In genomic region chr3:49277357-49277723, GRCh38 we compare ENCODE assay signal across 8 cellular contexts. TPM values are rescaled to one million over a fixed set of nuclear protein-coding genes. Genes with fewer than 3 reads are reported as not detected.
A peak's percentile ranks its signal among the peaks of the same experiment; 100 is the strongest.
DNase-seq lines count a peak whose midpoint lies in the region; ATAC-seq, FAIRE-seq and TF ChIP-seq lines count a peak whose summit lies in the region.

No MANE protein-coding gene starts in this region.

- peak overlapping the region; percentile 57 to 68 for H3K9ac ChIP-seq in duodenal mucosa (ENCODE audit: low read depth in 1 of 2, low read length in 2 of 2)
- peak overlapping the region; percentile 55 for H3K9ac ChIP-seq in muscle layer of colon (ENCODE audit: low read length)

- H3K27me3 ChIP-seq in A673 (replicated peaks; ENCODE audit: insufficient read depth, low read depth, low read length, poor library complexity) (no peaks in the 10 kb centered on the region), duodenal mucosa (ENCODE audit: control insufficient read depth in 1 of 2, insufficient read depth in 2 of 2, low read length in 2 of 2) (no peaks in the 10 kb centered on the region), muscle layer of colon (ENCODE audit: control insufficient read depth in 1 of 2, insufficient read depth in 2 of 2, low read length in 2 of 2) (no peaks in the 10 kb centered on the region)

- FAIRE-seq in D721Med (lab: Jason Lieb, UNC), result no peak

- no peaks in the 10 kb centered on the region for H3K9me3 ChIP-seq in A673 (ENCODE audit: low read depth, low read length, poor library complexity, severe bottlenecking)
- no peaks in the 10 kb centered on the region for H3K9me3 ChIP-seq in duodenal mucosa (ENCODE audit: control insufficient read depth in 1 of 2, low read length in 2 of 2)
- no peaks in the 10 kb centered on the region for H3K9me3 ChIP-seq in muscle layer of colon (ENCODE audit: low read length)

- H3K27ac ChIP-seq in A673 (ENCODE audit: low read depth, low read length, poor library complexity, severe bottlenecking) (peak overlapping the region; percentile 68), duodenal mucosa (ENCODE audit: low read depth, low read length) (peak overlapping the region; percentile 81), muscle layer of colon (ENCODE audit: low read depth, low read length) (peak overlapping the region; percentile 79)

- in situ Hi-C loops in KBM-7 (cut with MboI; ENCODE audit: low pct_unique_long_range_greater_than_20kb, low sequenced_read_pairs), result no loop called here

- H3K4me3 ChIP-seq in A673 (ENCODE audit: low read depth, low read length, poor library complexity, severe bottlenecking) (peak overlapping the region; percentile 49), LNCaP clone FGC (ENCODE audit: low read depth, low read length) (peak overlapping the region; percentile 58), duodenal mucosa (ENCODE audit: low read depth in 1 of 2, low read length in 2 of 2) (peak overlapping the region; percentile 75 to 80), muscle layer of colon (ENCODE audit: low read depth in 1 of 2, low read length in 2 of 2) (peak overlapping the region; percentile 20 to 65)

- H3K36me3 ChIP-seq in A673 (ENCODE audit: insufficient read depth, low read length, poor library complexity, severe bottlenecking) (no peaks in the 10 kb centered on the region), duodenal mucosa (ENCODE audit: control insufficient read depth in 1 of 2, insufficient read depth in 2 of 2, low read length in 2 of 2) (peaks cover 12 to 17% of the 10 kb centered on the region in 2 donors), muscle layer of colon (ENCODE audit: insufficient read depth, low read length) (peaks cover 24% of the 10 kb centered on the region)

- DNase-seq in A673 (ENCODE audit: low spot score) (no peak), LNCaP clone FGC (ENCODE audit: low read depth) (peak; percentile 44), D721Med (ENCODE audit: insufficient read length, low spot score) (no peak), NCI-H1092 (lab: John Stamatoyannopoulos, UW) (no peak), KBM-7 (no peak)

- intact Hi-C loops in A673 (cut with micrococcal nuclease; ENCODE audit: unreplicated experiment), result no loop called here

- ATAC-seq in GM21723 (IDR thresholded peaks at IDR 0.05; ENCODE audit: unreplicated experiment), result no peak

- TF ChIP-seq CTCF in A673 (conservative IDR thresholded peaks at IDR 0.05; ENCODE audit: low read depth, low read length) (no peak), LNCaP clone FGC (IDR thresholded peaks at IDR 0.05; ENCODE audit: control insufficient read depth, extremely low read depth, insufficient read depth) (no peak), D721Med (IDR thresholded peaks at IDR 0.05; ENCODE audit: insufficient read depth, missing control alignments) (no peak)

- CTCF ChIA-PET in A673 (lab: Charles Lee), result no interaction called here

- H3K4me1 ChIP-seq in A673 (ENCODE audit: insufficient read depth, low read length, poor library complexity, severe bottlenecking) (peaks cover 5% of the 10 kb centered on the region), duodenal mucosa (ENCODE audit: control insufficient read depth in 1 of 2, insufficient read depth in 2 of 2, low read length in 2 of 2) (peaks cover 17 to 18% of the 10 kb centered on the region in 2 donors), muscle layer of colon (ENCODE audit: insufficient read depth, low read length) (peaks cover 16% of the 10 kb centered on the region)

- no TSS peak for BruUV-seq in A673 (replicated peaks; lab: Mats Ljungman, UMichigan)

- POLR2A ChIA-PET in A673 (lab: Charles Lee; ENCODE audit: low non-redundant PET), result no interaction called here

RNA-seq across cellular contexts. Expression of gene C3orf62, which starts 0.3 kb away (rescaled TPM):
- 1.8 and 2.0 TPM in 2 replicates for total RNA-seq in A673 (2021)
